Comparison of ENCODE assay signal across 8 cellular contexts in genomic region chr1:33633019-33633801, GRCh38.
DNase-seq lines count a peak whose midpoint lies in the region; ATAC-seq lines count a peak whose summit lies in the region.

No MANE protein-coding gene starts in this region.

- intact Hi-C loops in activated CD4-positive, alpha-beta memory T cell treated with anti-CD3 and anti-CD28 coated beads for 36 hours (cut with micrococcal nuclease): loop anchor here (5.0 kb wide), 2 partner anchors 529 to 1109 kb away; no protein-coding TSS in a partner anchor

- peak; percentile 49 for ATAC-seq in HG03565 (IDR thresholded peaks at IDR 0.05; ENCODE audit: unreplicated experiment)
- no peak for ATAC-seq in HG02571 (IDR thresholded peaks at IDR 0.05; ENCODE audit: unreplicated experiment)

- no peak overlapping the region for H3K27ac Mint-ChIP-seq in activated CD4-positive, alpha-beta memory T cell treated with anti-CD3 and anti-CD28 coated beads for 36 hours

- DNase-seq in GDM1 (lab: John Stamatoyannopoulos, UW) (peak; percentile 67), NCI-H82 treated with DMSO at 0.1 percent for 48 hours (lab: John Stamatoyannopoulos, UW; ENCODE audit: unreplicated experiment) (peak; percentile 65), lung microvascular endothelial cell (ENCODE audit: low read depth in 2 of 2) (peak; percentile 89 to 92)
- DNase-seq in activated CD4-positive, alpha-beta memory T cell treated with anti-CD3 and anti-CD28 coated beads for 36 hours: peak; percentile 90
- peak; percentile 80 for DNase-seq in effector CD4-positive, alpha-beta T cell
- DNase-seq in stimulated activated CD8-positive, alpha-beta memory T cell treated with anti-CD3 and anti-CD28 coated beads, Interleukin-12 subunit alpha, Interleukin-12 subunit beta, amount 100 ng/mL, for 4 hours (ENCODE audit: low read depth): peak; percentile 42

- no peaks in the 10 kb centered on the region for H3K36me3 Mint-ChIP-seq in activated CD4-positive, alpha-beta memory T cell treated with anti-CD3 and anti-CD28 coated beads for 36 hours

- POLR2A ChIA-PET in activated CD4-positive, alpha-beta memory T cell treated with anti-CD3 and anti-CD28 coated beads for 36 hours (lab: Charles Lee): no interaction called here

- H3K27me3 Mint-ChIP-seq in activated CD4-positive, alpha-beta memory T cell treated with anti-CD3 and anti-CD28 coated beads for 36 hours: peaks cover 16% of the 10 kb centered on the region

- H3K4me3 Mint-ChIP-seq in activated CD4-positive, alpha-beta memory T cell treated with anti-CD3 and anti-CD28 coated beads for 36 hours: no peak overlapping the region

- H3K9me3 Mint-ChIP-seq in activated CD4-positive, alpha-beta memory T cell treated with anti-CD3 and anti-CD28 coated beads for 36 hours: no peaks in the 10 kb centered on the region

- no peaks in the 10 kb centered on the region for H3K4me1 Mint-ChIP-seq in activated CD4-positive, alpha-beta memory T cell treated with anti-CD3 and anti-CD28 coated beads for 36 hours (ENCODE audit: low read depth)

- CTCF ChIA-PET in activated CD4-positive, alpha-beta memory T cell treated with anti-CD3 and anti-CD28 coated beads for 36 hours (lab: Charles Lee): interaction anchor here (0.6 to 3.4 kb wide), 46 partner anchors 9 to 1109 kb away, joined by 3 to 48 read pairs (median 4); partner anchors contain the start of gene TRIM62
